In genomic region chr15:70609919-70610318, GRCh38 we compare ENCODE assay signal across 15 cellular contexts.
DNase-seq lines count a peak whose midpoint lies in the region; ATAC-seq and TF ChIP-seq lines count a peak whose summit lies in the region.
"Had no signal": no experiment of that assay in that cellular context is flagged by ENCODE, and none has a peak within 500 bp of the region (broad histone marks: within the 10 kb centered on the region; RNA-seq: fewer than 3 reads in every experiment).

No MANE protein-coding gene starts in this region.

- no peaks in the 10 kb centered on the region for H4K20me1 ChIP-seq in Loucy (ENCODE audit: insufficient read depth, low read length, poor library complexity, severe bottlenecking)

- no peaks in the 10 kb centered on the region for H3K9me2 ChIP-seq in Loucy (replicated peaks; ENCODE audit: low read depth, low read length)

- CTCF ChIA-PET in HEK293T (lab: Yijun Ruan, JAX), result interaction anchor here (0.8 kb wide), 1 partner anchor 14 kb away, joined by 4 read pairs; no protein-coding TSS in a partner anchor

- TF ChIP-seq POLR2A in esophagus muscularis mucosa (IDR thresholded peaks at IDR 0.05; ENCODE audit: low read depth) (no peak), ovary (IDR thresholded peaks at IDR 0.05) (no peak)

- H3K9ac ChIP-seq in Loucy (ENCODE audit: low read depth, low read length, poor library complexity, severe bottlenecking), result no peak overlapping the region
- H3K9ac ChIP-seq: GM23248 had no signal

- no peak for ATAC-seq in HG02973 (IDR thresholded peaks at IDR 0.05; ENCODE audit: unreplicated experiment)

- H3K27ac ChIP-seq in esophagus muscularis mucosa (replicated peaks in 1 of 4) (no peak overlapping the region), ovary (peak overlapping the region in 1 of 2 donors; percentile 63)
- H3K27ac ChIP-seq: C4-2B, GM23248 had no signal

- TF ChIP-seq CTCF in Loucy (conservative IDR thresholded peaks at IDR 0.05; ENCODE audit: low read length), result no peak
- no peak for TF ChIP-seq CTCF in esophagus muscularis mucosa (IDR thresholded peaks at IDR 0.05)
- TF ChIP-seq CTCF in ovary (IDR thresholded peaks at IDR 0.05), result no peak

- 92% methylated on average over 10 of the region's 10 CpGs for WGBS in esophagus muscularis mucosa
- 14 to 41% (median 30%) methylated on average over 10 of the region's 10 CpGs for WGBS in ovary, 3 donors

- POLR2A ChIA-PET in HEK293T (lab: Yijun Ruan, JAX), result no interaction called here

- H3K9me3 ChIP-seq in Loucy (ENCODE audit: insufficient read depth, low read depth, low read length) (no peaks in the 10 kb centered on the region), esophagus muscularis mucosa (no peaks in the 10 kb centered on the region), ovary (no peaks in the 10 kb centered on the region)
- H3K9me3 ChIP-seq: Caco-2 had no signal

- no peak overlapping the region for H3K4me3 ChIP-seq in Loucy (ENCODE audit: low read length, poor library complexity, severe bottlenecking)
- H3K4me3 ChIP-seq in esophagus muscularis mucosa, result no peak overlapping the region
- H3K4me3 ChIP-seq in ovary, result no peak overlapping the region
- H3K4me3 ChIP-seq: GM23248 had no signal

- H3K36me3 ChIP-seq in Loucy (ENCODE audit: insufficient read depth, low read length) (no peaks in the 10 kb centered on the region), esophagus muscularis mucosa (no peaks in the 10 kb centered on the region), ovary (no peaks in the 10 kb centered on the region)

- H3K4me2 ChIP-seq in Loucy (ENCODE audit: low read depth, low read length, poor library complexity, severe bottlenecking), result no peak overlapping the region

- DNase-seq in esophagus muscularis mucosa (ENCODE audit: extremely low spot score) (peak; percentile 39), mesenteric fat pad (ENCODE audit: low spot score) (peak; percentile 57), ovary (peak in 3 of 5 donors; percentile 49 to 70 (median 62)), A172 (ENCODE audit: low spot score) (no peak), HEK293T (ENCODE audit: extremely low spot score) (no peak)
- DNase-seq: ACHN; AML-193; Caco-2; CD4-positive, alpha-beta T cell; GM23248; HCEC 1CT; HFFc6 had no signal

- H2AFZ ChIP-seq in Loucy (ENCODE audit: low read length), result peak overlapping the region; percentile 20; the same call in 1 of the 2 replicates
- H2AFZ ChIP-seq: GM23248 had no signal

- H3F3A ChIP-seq in Loucy (ENCODE audit: low read depth), result no peaks in the 10 kb centered on the region

- TF ChIP-seq EP300 in esophagus muscularis mucosa (IDR thresholded peaks at IDR 0.05), result no peak
- TF ChIP-seq EP300 in ovary (IDR thresholded peaks at IDR 0.05), result no peak

- H3K79me2 ChIP-seq in Loucy (ENCODE audit: insufficient read depth, low read length), result no peaks in the 10 kb centered on the region

- intact Hi-C loops in esophagus muscularis mucosa (cut with DNase I) (no loop called here), ovary (cut with DNase I) (no loop called here)

- H3K27me3 ChIP-seq in Loucy (ENCODE audit: insufficient read depth, low read length, poor library complexity, severe bottlenecking), result no peaks in the 10 kb centered on the region
- H3K27me3 ChIP-seq in esophagus muscularis mucosa, result no peaks in the 10 kb centered on the region
- H3K27me3 ChIP-seq in ovary, result no peaks in the 10 kb centered on the region

- peaks cover 9% of the 10 kb centered on the region for H3K4me1 ChIP-seq in Loucy (ENCODE audit: insufficient read depth, low read length, poor library complexity, severe bottlenecking)
- H3K4me1 ChIP-seq in esophagus muscularis mucosa, result peaks cover 14 to 16% (median 15%) of the 10 kb centered on the region in 4 donors
- peaks cover 12% of the 10 kb centered on the region for H3K4me1 ChIP-seq in ovary (ENCODE audit: insufficient read depth)

TF ChIP-seq in HEK293T, 16 proteins besides CTCF, POLR2A, EP300 and RAD21:
- TF ChIP-seq CTBP1 (IDR thresholded peaks at IDR 0.05; ENCODE audit: borderline replicate concordance) (no peak), FOXK2 (IDR thresholded peaks at IDR 0.05) (no peak), PKNOX1 (IDR thresholded peaks at IDR 0.05) (no peak), LEF1 (IDR thresholded peaks at IDR 0.05; ENCODE audit: borderline replicate concordance) (no peak), ELF4 (IDR thresholded peaks at IDR 0.05) (no peak), ARNT (IDR thresholded peaks at IDR 0.05) (no peak), FOXA1 (IDR thresholded peaks at IDR 0.05) (no peak), BHLHE40 (IDR thresholded peaks at IDR 0.05; ENCODE audit: borderline replicate concordance) (no peak), SUZ12 (IDR thresholded peaks at IDR 0.05) (no peak), SP1 (IDR thresholded peaks at IDR 0.05) (no peak), L3MBTL2 (conservative IDR thresholded peaks at IDR 0.05) (no peak), TARDBP (IDR thresholded peaks at IDR 0.05) (no peak), NFRKB (IDR thresholded peaks at IDR 0.05) (no peak), FOXM1 (IDR thresholded peaks at IDR 0.05; ENCODE audit: borderline replicate concordance) (no peak), ZNF384 (IDR thresholded peaks at IDR 0.05) (no peak), HDGF (IDR thresholded peaks at IDR 0.05; ENCODE audit: borderline replicate concordance) (no peak)

Comparison
In these comparisons a context has a peak if more than half of its experiments do, and no peak if none do; other contexts are left out.
1. DNase-seq: peak in esophagus muscularis mucosa (single experiment), mesenteric fat pad (single experiment) and ovary (3 of 5); none in A172 (single experiment) and HEK293T (single experiment).